1 cellular context compared by ENCODE assay signal in the genomic region with DNA sequence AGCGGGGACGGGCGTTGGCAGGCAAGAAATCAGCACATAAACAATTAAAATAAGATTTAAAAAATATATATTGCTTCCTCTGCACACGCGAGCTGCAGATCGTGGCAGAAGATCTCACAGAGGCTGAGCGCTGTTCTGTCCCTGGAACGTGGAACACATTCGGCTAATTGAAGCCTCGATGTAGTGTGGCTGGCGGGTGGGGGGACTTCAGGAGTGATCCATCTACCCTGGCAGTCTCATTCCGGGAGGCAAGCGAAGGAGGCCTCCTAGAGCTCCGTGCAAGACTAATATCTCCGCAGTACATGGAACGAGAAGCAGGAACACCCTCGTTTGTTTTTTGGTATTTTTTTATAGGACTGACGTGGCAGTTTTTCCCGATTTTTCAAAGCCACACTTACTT.
TF ChIP-seq lines count a peak whose summit lies in the region.

No MANE protein-coding gene starts in this region.

TF ChIP-seq in SK-N-SH, 30 proteins besides CTCF, POLR2A, EP300 and RAD21:
- TF ChIP-seq NFIC (IDR thresholded peaks at IDR 0.05; ENCODE audit: borderline replicate concordance) (no peak), POLR2AphosphoS5 (IDR thresholded peaks at IDR 0.05; ENCODE audit: low read depth, low read length) (no peak), SMC3 (IDR thresholded peaks at IDR 0.05; ENCODE audit: low read depth, low read length) (no peak), GATA2 (CRISPR knock-in tag; IDR thresholded peaks at IDR 0.05) (no peak)
- TF ChIP-seq, protein P1, sequence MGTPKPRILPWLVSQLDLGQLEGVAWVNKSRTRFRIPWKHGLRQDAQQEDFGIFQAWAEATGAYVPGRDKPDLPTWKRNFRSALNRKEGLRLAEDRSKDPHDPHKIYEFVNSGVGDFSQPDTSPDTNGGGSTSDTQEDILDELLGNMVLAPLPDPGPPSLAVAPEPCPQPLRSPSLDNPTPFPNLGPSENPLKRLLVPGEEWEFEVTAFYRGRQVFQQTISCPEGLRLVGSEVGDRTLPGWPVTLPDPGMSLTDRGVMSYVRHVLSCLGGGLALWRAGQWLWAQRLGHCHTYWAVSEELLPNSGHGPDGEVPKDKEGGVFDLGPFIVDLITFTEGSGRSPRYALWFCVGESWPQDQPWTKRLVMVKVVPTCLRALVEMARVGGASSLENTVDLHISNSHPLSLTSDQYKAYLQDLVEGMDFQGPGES (IDR thresholded peaks at IDR 0.05; ENCODE audit: low read depth, low read length), result no peak
TF ChIP-seq in SK-N-SH: peak in this region for 0.
